13 cellular contexts compared by ENCODE assay signal in the genomic region with DNA sequence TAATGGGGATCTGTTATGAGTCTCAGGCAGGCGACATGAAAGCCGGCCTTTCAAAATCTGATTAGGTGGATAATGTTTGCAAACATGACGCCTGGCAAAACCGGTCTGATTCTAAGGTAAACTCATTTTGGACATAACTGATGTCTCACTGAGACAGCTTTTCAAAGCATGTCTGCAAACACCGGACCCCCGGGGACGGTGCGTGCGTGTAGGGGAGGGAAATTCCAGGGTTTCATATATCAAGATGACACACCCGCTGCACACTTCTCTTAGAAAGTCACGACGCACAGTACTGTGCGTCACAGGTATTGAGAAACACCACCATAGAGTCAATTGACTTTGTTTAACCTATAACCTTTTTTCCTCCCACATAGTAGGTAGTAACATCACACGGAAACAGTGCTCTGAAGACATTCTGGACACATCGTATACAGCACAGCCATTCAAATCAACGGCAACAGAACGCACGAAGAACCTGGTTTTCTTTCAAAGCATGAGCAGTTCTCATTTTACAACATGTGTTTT. TPM values are rescaled to one million over a fixed set of nuclear protein-coding genes. Genes with fewer than 3 reads are reported as not detected.
A peak's percentile ranks its signal among the peaks of the same experiment; 100 is the strongest.
DNase-seq lines count a peak whose midpoint lies in the region; ATAC-seq and TF ChIP-seq lines count a peak whose summit lies in the region.
"Had no signal": no experiment of that assay in that cellular context is flagged by ENCODE, and none has a peak within 500 bp of the region (broad histone marks: within the 10 kb centered on the region; RNA-seq: fewer than 3 reads in every experiment).

No MANE protein-coding gene starts in this region.

- in situ Hi-C loops in mammary epithelial cell (cut with MboI; ENCODE audit: low sequenced_read_pairs in 2 of 2), result no loop called here

- no peak overlapping the region for H3K4me2 ChIP-seq in mammary epithelial cell (ENCODE audit: insufficient read depth, low read depth, low read length)

- H3K79me2 ChIP-seq in mammary epithelial cell (ENCODE audit: insufficient read depth, low read length), result no peaks in the 10 kb centered on the region

- H3K27me3 ChIP-seq in mammary epithelial cell (ENCODE audit: insufficient read depth, low read length) (no peaks in the 10 kb centered on the region), dorsolateral prefrontal cortex (no peaks in the 10 kb centered on the region)
- H3K27me3 ChIP-seq: neutrophil, uterus had no signal

- H3K27ac ChIP-seq in mammary epithelial cell (ENCODE audit: insufficient read depth, low read depth, low read length), result no peak overlapping the region
- peak overlapping the region in 1 of 59 donors; percentile 29 for H3K27ac ChIP-seq in dorsolateral prefrontal cortex
- H3K27ac ChIP-seq: neutrophil, uterus had no signal

- no peak overlapping the region for H3K9ac ChIP-seq in mammary epithelial cell (ENCODE audit: insufficient read depth, low read length)

- no peaks in the 10 kb centered on the region for H3K36me3 ChIP-seq in mammary epithelial cell (ENCODE audit: insufficient read depth, low read length)
- H3K36me3 ChIP-seq: uterus had no signal

- no peak overlapping the region for H3K4me3 Mint-ChIP-seq in MCF 10A (ENCODE audit: unreplicated experiment)

- WGBS in mammary epithelial cell (ENCODE audit: low coverage, missing lambda C conversion rate), result 94% methylated on average over 18 of the region's 18 CpGs

- H3K9me3 ChIP-seq in mammary epithelial cell (replicated peaks; ENCODE audit: insufficient read depth, low read length), result no peaks in the 10 kb centered on the region
- H3K9me3 ChIP-seq: neutrophil, uterus had no signal

- intact Hi-C loops in MCF 10A (cut with micrococcal nuclease) (no loop called here), mammary epithelial cell (cut with micrococcal nuclease) (no loop called here), dorsolateral prefrontal cortex (cut with DNase I) (no loop called here)

- no peaks in the 10 kb centered on the region for H3K27me3 Mint-ChIP-seq in MCF 10A (ENCODE audit: insufficient read depth, unreplicated experiment)

- no peak overlapping the region for H2AFZ ChIP-seq in mammary epithelial cell (ENCODE audit: low read depth, low read length)

- no peaks in the 10 kb centered on the region for H4K20me1 ChIP-seq in mammary epithelial cell (ENCODE audit: insufficient read depth, low read length)

- no peak overlapping the region for H3K27ac Mint-ChIP-seq in MCF 10A (ENCODE audit: low read depth, unreplicated experiment)

- TF ChIP-seq CTCF in MCF 10A (IDR thresholded peaks at IDR 0.05; ENCODE audit: unreplicated experiment) (no peak), mammary epithelial cell (conservative IDR thresholded peaks at IDR 0.05 in 1 of 2, IDR thresholded peaks at IDR 0.05 in 1 of 2; ENCODE audit: extremely low read depth in 1 of 2, insufficient read depth in 1 of 2, low read depth in 1 of 2, low read length in 2 of 2) (no peak), dorsolateral prefrontal cortex (IDR thresholded peaks at IDR 0.05 in 54 of 56, conservative IDR thresholded peaks at IDR 0.05 in 2 of 56; ENCODE audit: low read depth in 1 of 56, partially characterized antibody in 56 of 56) (no peak)

- DNase-seq in MCF 10A (ENCODE audit: unreplicated experiment), result peak; percentile 83
- no peak for DNase-seq in mammary epithelial cell
- DNase-seq in NCI-H748 treated with DMSO at 0.1 percent for 48 hours (lab: John Stamatoyannopoulos, UW), result peak; percentile 97
- DNase-seq in kidney glomerular epithelial cell (lab: John Stamatoyannopoulos, UW), result peak; percentile 74
- no peak for DNase-seq in stimulated activated CD4-positive, alpha-beta T cell treated with anti-CD3 and anti-CD28 coated beads, Interleukin-2, amount 100 ng/mL, for 24 hours
- no peak for DNase-seq in effector CD4-positive, alpha-beta T cell
- no peak for DNase-seq in dorsolateral prefrontal cortex
- DNase-seq: activated CD4-positive, alpha-beta T cell treated with anti-CD3 and anti-CD28 coated beads for 48 hours; AML-193; uterus had no signal

- dilution Hi-C loops in mammary epithelial cell (cut with HindIII; ENCODE audit: low sequenced_read_pairs), result no loop called here

- BruUV-seq in MCF 10A (replicated peaks; lab: Mats Ljungman, UMichigan), result no TSS peak
- BruUV-seq in mammary epithelial cell (replicated peaks; lab: Mats Ljungman, UMichigan), result no TSS peak

- H3K4me3 ChIP-seq in mammary epithelial cell (replicated peaks in 1 of 3; ENCODE audit: insufficient read depth in 1 of 3, low read depth in 2 of 3, low read length in 3 of 3) (no peak overlapping the region), dorsolateral prefrontal cortex (no peak overlapping the region)
- H3K4me3 ChIP-seq: uterus had no signal

- H3K4me1 ChIP-seq in mammary epithelial cell (ENCODE audit: insufficient read depth, low read length), result no peaks in the 10 kb centered on the region
- H3K4me1 ChIP-seq: uterus had no signal

- POLR2A ChIA-PET in MCF 10A (lab: Yijun Ruan, JAX), result no interaction called here

- peaks cover 34% of the 10 kb centered on the region for H3K36me3 Mint-ChIP-seq in MCF 10A (ENCODE audit: insufficient read depth, unreplicated experiment)

- CTCF ChIA-PET in MCF 10A (lab: Yijun Ruan, JAX) (interaction anchor here (1.0 kb wide), 1 partner anchor 13 kb away, joined by 3 read pairs; no protein-coding TSS in a partner anchor), mammary epithelial cell (lab: Charles Lee; ENCODE audit: low non-redundant PET) (no interaction called here)

- no peaks in the 10 kb centered on the region for H3K4me1 Mint-ChIP-seq in MCF 10A (ENCODE audit: insufficient read depth, unreplicated experiment)

- no peaks in the 10 kb centered on the region for H3K9me3 Mint-ChIP-seq in MCF 10A (ENCODE audit: unreplicated experiment)

- no peak for ATAC-seq in GM19397 (IDR thresholded peaks at IDR 0.05; ENCODE audit: unreplicated experiment)

RNA-seq across cellular contexts. Expression of gene TESC, which starts 43.9 kb away (rescaled TPM):
- total RNA-seq in MCF 10A (2022), result not detected in 2 replicates
- total RNA-seq in mammary epithelial cell, result under 1 TPM in 1 of 2 donors, not detected in 1; 0.33 TPM
- polyA plus RNA-seq in mammary epithelial cell, result not detected
- polyA minus RNA-seq in mammary epithelial cell, result not detected
- total RNA-seq in dorsolateral prefrontal cortex, result 10 to 100 TPM; 12.2 to 65.0 (median 37.1) TPM
- total RNA-seq: RPMI7951 had no signal

RNA-seq across cellular contexts. Expression of gene FBXO21, which starts 47.2 kb away (rescaled TPM):
- 33.4 and 45.3 TPM in 2 replicates for total RNA-seq in MCF 10A (2022)
- total RNA-seq in mammary epithelial cell, result 10 to 100 TPM; 33.7 to 56.2 TPM
- 41.9 TPM for polyA plus RNA-seq in mammary epithelial cell
- 67.7 TPM for polyA minus RNA-seq in mammary epithelial cell
- 100 to 1,000 TPM in 16 of 120 experiments, 10 to 100 TPM in 104; 55.8 to 117 (median 87.1) TPM for total RNA-seq in dorsolateral prefrontal cortex

Comparison
In these comparisons a context has a peak if more than half of its experiments do, and no peak if none do; other contexts are left out.
1. DNase-seq: peak in MCF 10A (single experiment), NCI-H748 treated with DMSO at 0.1 percent for 48 hours (single experiment) and kidney glomerular epithelial cell (single experiment); none in mammary epithelial cell (single experiment), stimulated activated CD4-positive, alpha-beta T cell treated with anti-CD3 and anti-CD28 coated beads, Interleukin-2, amount 100 ng/mL, for 24 hours (0 of 2), effector CD4-positive, alpha-beta T cell (single experiment) and dorsolateral prefrontal cortex (0 of 10).
2. RNA of gene TESC, which starts 43.9 kb away (total RNA-seq): 12.2 to 65.0 TPM in dorsolateral prefrontal cortex; 0.33 TPM in mammary epithelial cell and not detected in MCF 10A; every median in the first group is over 4 times any median in the second.